Comparison of ENCODE assay signal across 11 cellular contexts in genomic region chr18:74457043-74457742, GRCh38. TPM values are rescaled to one million over a fixed set of nuclear protein-coding genes. Genes with fewer than 3 reads are reported as not detected.
DNase-seq lines count a peak whose midpoint lies in the region; ATAC-seq, FAIRE-seq and TF ChIP-seq lines count a peak whose summit lies in the region.
"Had no signal": no experiment of that assay in that cellular context is flagged by ENCODE, and none has a peak within 500 bp of the region (broad histone marks: within the 10 kb centered on the region; RNA-seq: fewer than 3 reads in every experiment).

Gene DIPK1C (minus strand): TSS chr18:74457308. CDS start chr18:74457259, 49 bp downstream.

- ATAC-seq in stimulated activated naive B cell treated with anti-CD40 and anti-IgM and Interleukin-4, amounts not matched to agents 10 μg/mL and 1 μg/mL and 100 μg/mL, for 72 hours (replicated peaks) = peak; percentile 20 to 44
- no peak for ATAC-seq in HG02981 (IDR thresholded peaks at IDR 0.05; ENCODE audit: unreplicated experiment)

- no peaks in the 10 kb centered on the region for H4K20me1 ChIP-seq in astrocyte (ENCODE audit: insufficient read depth, low read length)

- H3K4me1 ChIP-seq in astrocyte (ENCODE audit: insufficient read depth, low read length) = no peaks in the 10 kb centered on the region

- H3K27ac Mint-ChIP-seq in astrocyte (ENCODE audit: unreplicated experiment) = no peak within 1 kb of the TSS
- H3K27ac Mint-ChIP-seq in stimulated activated naive B cell treated with anti-CD40 and anti-IgM and Interleukin-4, amounts not matched to agents 10 μg/mL and 1 μg/mL and 100 μg/mL, for 72 hours = peak within 1 kb of the TSS; percentile 52

- H3K4me3 ChIP-seq in astrocyte (ENCODE audit: insufficient read depth, low read depth, low read length) (no peak within 1 kb of the TSS), kidney epithelial cell (ENCODE audit: low read depth, low read length) (peak within 1 kb of the TSS; percentile 12), foreskin fibroblast (ENCODE audit: low read depth in 1 of 2, low read length in 2 of 2) (no peak within 1 kb of the TSS)

- H3K4me3 Mint-ChIP-seq in astrocyte (ENCODE audit: unreplicated experiment) = peak within 1 kb of the TSS; percentile 81
- peak within 1 kb of the TSS; percentile 79 to 83 for H3K4me3 Mint-ChIP-seq in stimulated activated naive B cell treated with anti-CD40 and anti-IgM and Interleukin-4, amounts not matched to agents 10 μg/mL and 1 μg/mL and 100 μg/mL, for 72 hours

- H3K4me1 Mint-ChIP-seq in astrocyte (ENCODE audit: low read depth, unreplicated experiment) = peaks cover 5% of the 10 kb centered on the region
- peaks cover 4 to 33% of the 10 kb centered on the region in 2 donors for H3K4me1 Mint-ChIP-seq in stimulated activated naive B cell treated with anti-CD40 and anti-IgM and Interleukin-4, amounts not matched to agents 10 μg/mL and 1 μg/mL and 100 μg/mL, for 72 hours

- no peaks in the 10 kb centered on the region for H3K36me3 ChIP-seq in astrocyte (ENCODE audit: insufficient read depth, low read length)
- H3K36me3 ChIP-seq in kidney epithelial cell (ENCODE audit: control insufficient read depth, insufficient read depth, low read length) = no peaks in the 10 kb centered on the region

- H3K36me3 Mint-ChIP-seq in astrocyte (ENCODE audit: low read depth, unreplicated experiment) = no peaks in the 10 kb centered on the region
- H3K36me3 Mint-ChIP-seq in stimulated activated naive B cell treated with anti-CD40 and anti-IgM and Interleukin-4, amounts not matched to agents 10 μg/mL and 1 μg/mL and 100 μg/mL, for 72 hours = no peaks in the 10 kb centered on the region

- no peak for FAIRE-seq in astrocyte (lab: Jason Lieb, UNC)

- DNase-seq in DMS 273 (lab: John Stamatoyannopoulos, UW; ENCODE audit: unreplicated experiment) (peak; percentile 37), DMS 273 treated with DMSO at 0.1 percent for 48 hours (lab: John Stamatoyannopoulos, UW) (no peak), astrocyte (ENCODE audit: low read depth) (no peak), kidney epithelial cell (ENCODE audit: low read depth) (no peak), foreskin fibroblast (no peak), activated gamma-delta T cell treated with Interleukin-2 at 50 U/mL for 16 hours (no peak)
- no peak for DNase-seq in stimulated activated naive B cell treated with anti-CD40 and anti-IgM and Interleukin-4, amounts not matched to agents 10 μg/mL and 1 μg/mL and 100 μg/mL, for 72 hours
- DNase-seq: NCI-H187 had no signal

- peaks cover 57% of the 10 kb centered on the region for H3K27me3 Mint-ChIP-seq in astrocyte (ENCODE audit: low read depth, unreplicated experiment)
- peaks cover 42 to 59% of the 10 kb centered on the region in 2 donors for H3K27me3 Mint-ChIP-seq in stimulated activated naive B cell treated with anti-CD40 and anti-IgM and Interleukin-4, amounts not matched to agents 10 μg/mL and 1 μg/mL and 100 μg/mL, for 72 hours

- no peaks in the 10 kb centered on the region for H3K9me3 Mint-ChIP-seq in astrocyte (ENCODE audit: unreplicated experiment)
- H3K9me3 Mint-ChIP-seq in stimulated activated naive B cell treated with anti-CD40 and anti-IgM and Interleukin-4, amounts not matched to agents 10 μg/mL and 1 μg/mL and 100 μg/mL, for 72 hours = no peaks in the 10 kb centered on the region

- TF ChIP-seq CTCF in astrocyte (IDR thresholded peaks at IDR 0.05; ENCODE audit: insufficient read depth, low read depth, low read length) (no peak), kidney epithelial cell (IDR thresholded peaks at IDR 0.05; ENCODE audit: insufficient read depth, low read length, poor library complexity, severe bottlenecking) (no peak), foreskin fibroblast (IDR thresholded peaks at IDR 0.05; ENCODE audit: low read depth, low read length) (no peak)

- peak within 1 kb of the TSS; percentile 44 for H3K4me2 ChIP-seq in astrocyte (ENCODE audit: low read length)

- no peak within 1 kb of the TSS for H3K27ac ChIP-seq in astrocyte (ENCODE audit: low read depth, low read length)
- H3K27ac ChIP-seq: 22Rv1 had no signal

- no peak within 1 kb of the TSS for H2AFZ ChIP-seq in astrocyte (ENCODE audit: low read depth, low read length)

- H3K9ac ChIP-seq in astrocyte (ENCODE audit: low read length) = no peak within 1 kb of the TSS

- no peaks in the 10 kb centered on the region for H3K79me2 ChIP-seq in astrocyte (ENCODE audit: insufficient read depth, low read length)

- no peaks in the 10 kb centered on the region for H3K9me3 ChIP-seq in astrocyte (ENCODE audit: insufficient read depth, low read depth, low read length)

- peaks cover 51% of the 10 kb centered on the region for H3K27me3 ChIP-seq in astrocyte (ENCODE audit: insufficient read depth, low read length)
- peaks cover 48% of the 10 kb centered on the region for H3K27me3 ChIP-seq in kidney epithelial cell (ENCODE audit: control insufficient read depth, insufficient read depth, low read length)

RNA-seq across cellular contexts. Expression of gene DIPK1C, which starts in this region (rescaled TPM):
- total RNA-seq in astrocyte (not detected in 2 replicates), kidney epithelial cell (not detected in 2 replicates)
- total RNA-seq: osteoblast had no signal
